Comparison of ENCODE assay signal across 11 cellular contexts in the genomic region with DNA sequence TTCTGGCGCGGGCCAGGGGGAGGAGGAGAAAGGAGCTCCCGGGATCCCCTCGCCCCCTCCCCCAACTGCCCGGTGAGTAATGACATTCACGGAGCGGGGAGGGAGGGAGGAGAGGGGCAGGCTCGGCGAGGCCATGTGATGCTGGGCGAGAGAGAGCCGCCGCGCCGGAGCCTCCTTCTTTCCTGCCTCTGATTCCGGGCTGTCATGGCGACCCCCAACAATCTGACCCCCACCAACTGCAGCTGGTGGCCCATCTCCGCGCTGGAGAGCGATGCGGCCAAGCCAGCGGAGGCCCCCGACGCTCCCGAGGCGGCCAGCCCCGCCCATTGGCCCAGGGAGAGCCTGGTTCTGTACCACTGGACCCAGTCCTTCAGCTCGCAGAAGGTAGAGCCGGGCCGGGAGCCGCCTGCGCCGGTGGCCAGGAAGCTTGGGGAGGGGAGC. TPM values are rescaled to one million over a fixed set of nuclear protein-coding genes. Genes with fewer than 3 reads are reported as not detected.
A peak's percentile ranks its signal among the peaks of the same experiment; 100 is the strongest.
DNase-seq lines count a peak whose midpoint lies in the region; ATAC-seq, FAIRE-seq and TF ChIP-seq lines count a peak whose summit lies in the region.
"Had no signal": no experiment of that assay in that cellular context is flagged by ENCODE, and none has a peak within 500 bp of the region (broad histone marks: within the 10 kb centered on the region; RNA-seq: fewer than 3 reads in every experiment).

A gene (plus strand): TSS at position 178 of the 441 bp plus-strand sequence. CDS start 27 bp downstream, at position 205.

- peak within 1 kb of the TSS; percentile 98 for H3K4me2 ChIP-seq in neural progenitor cell

- no peak within 1 kb of the TSS for H3K27ac ChIP-seq in neural progenitor cell

- H3K4me1 Mint-ChIP-seq in neural progenitor cell (peaks cover 11% of the 10 kb centered on the region), immature natural killer cell (peaks cover 7% of the 10 kb centered on the region in 2 donors)

- H3K4me3 ChIP-seq in endocrine pancreas (ENCODE audit: control insufficient read depth, insufficient read depth, low read length), result no peak within 1 kb of the TSS
- H3K4me3 ChIP-seq in neural progenitor cell, result peak within 1 kb of the TSS; percentile 59
- H3K4me3 ChIP-seq: lung had no signal

- no peak for TF ChIP-seq CTCF in D721Med (IDR thresholded peaks at IDR 0.05; ENCODE audit: insufficient read depth, missing control alignments)
- TF ChIP-seq CTCF in neural progenitor cell (IDR thresholded peaks at IDR 0.05), result no peak

- peak within 1 kb of the TSS; percentile 75 for H3K9ac ChIP-seq in endocrine pancreas (ENCODE audit: control insufficient read depth, insufficient read depth, low read length)
- no peak within 1 kb of the TSS for H3K9ac ChIP-seq in neural progenitor cell

- DNase-seq in D721Med (ENCODE audit: insufficient read length, low spot score), result peak; percentile 86
- DNase-seq in NCI-H2171 (lab: John Stamatoyannopoulos, UW), result peak; percentile 42
- DNase-seq in neural progenitor cell (ENCODE audit: low spot score), result peak; percentile 77
- DNase-seq in immature natural killer cell, result no peak
- DNase-seq: GF-D8 had no signal

- H3K27me3 Mint-ChIP-seq in neural progenitor cell (ENCODE audit: insufficient read depth, low read depth), result peaks cover 23% of the 10 kb centered on the region
- H3K27me3 Mint-ChIP-seq in immature natural killer cell (ENCODE audit: low read depth in 3 of 3), result peaks cover 4 to 7% (median 5%) of the 10 kb centered on the region in 3 donors

- peaks cover 3% of the 10 kb centered on the region for H3F3A ChIP-seq in neural progenitor cell (ENCODE audit: low read depth)

- no peaks in the 10 kb centered on the region for H3K9me3 Mint-ChIP-seq in neural progenitor cell
- H3K9me3 Mint-ChIP-seq in immature natural killer cell, result no peaks in the 10 kb centered on the region

- peak within 1 kb of the TSS; percentile 84 for H3K4me3 Mint-ChIP-seq in neural progenitor cell
- no peak within 1 kb of the TSS for H3K4me3 Mint-ChIP-seq in immature natural killer cell

- H3K27me3 ChIP-seq in endocrine pancreas (ENCODE audit: control insufficient read depth, insufficient read depth, low read length) (no peaks in the 10 kb centered on the region), neural progenitor cell (peaks cover 29% of the 10 kb centered on the region)

- no peak for FAIRE-seq in D721Med (lab: Jason Lieb, UNC)
- FAIRE-seq: TTC549 had no signal

- H3K36me3 ChIP-seq in endocrine pancreas (ENCODE audit: control insufficient read depth, insufficient read depth, low read length) (no peaks in the 10 kb centered on the region), neural progenitor cell (no peaks in the 10 kb centered on the region)

- no peak within 1 kb of the TSS for H2AFZ ChIP-seq in neural progenitor cell (replicated peaks)

- no peaks in the 10 kb centered on the region for H3K4me1 ChIP-seq in endocrine pancreas (ENCODE audit: control insufficient read depth, insufficient read depth, low read length)
- H3K4me1 ChIP-seq in neural progenitor cell, result peaks cover 5% of the 10 kb centered on the region

- ATAC-seq in HG02885 (IDR thresholded peaks at IDR 0.05; ENCODE audit: poor library complexity, unreplicated experiment), result no peak
- ATAC-seq in HG02973 (IDR thresholded peaks at IDR 0.05; ENCODE audit: unreplicated experiment), result no peak
- no peak for ATAC-seq in GM18861 (IDR thresholded peaks at IDR 0.05; ENCODE audit: unreplicated experiment)

- H3K9me3 ChIP-seq in endocrine pancreas (ENCODE audit: control insufficient read depth, low read length) (no peaks in the 10 kb centered on the region), neural progenitor cell (ENCODE audit: low read depth) (no peaks in the 10 kb centered on the region)

- H3K79me2 ChIP-seq in neural progenitor cell (ENCODE audit: low read depth), result no peaks in the 10 kb centered on the region

- no peaks in the 10 kb centered on the region for H3K36me3 Mint-ChIP-seq in neural progenitor cell
- H3K36me3 Mint-ChIP-seq in immature natural killer cell, result no peaks in the 10 kb centered on the region

- peaks cover 31% of the 10 kb centered on the region for H4K20me1 ChIP-seq in neural progenitor cell (ENCODE audit: low read depth)

- no peak within 1 kb of the TSS for H3K27ac Mint-ChIP-seq in neural progenitor cell
- H3K27ac Mint-ChIP-seq in immature natural killer cell, result no peak within 1 kb of the TSS

RNA-seq across cellular contexts. Expression of the gene that starts here (rescaled TPM):
- total RNA-seq in neural progenitor cell (ENCODE audit: low replicate concordance), result 0.26 and 1.3 TPM in 2 replicates
- not detected for polyA plus RNA-seq in immature natural killer cell
- total RNA-seq: lung had no signal

Comparison
In these comparisons a context has a peak if more than half of its experiments do, and no peak if none do; other contexts are left out.
1. DNase-seq: peak in D721Med (single experiment), NCI-H2171 (single experiment) and neural progenitor cell (single experiment); none in immature natural killer cell (0 of 3).